ENCODE assay signal across 20 cellular contexts in genomic region chr14:75215520-75215919, GRCh38. TPM values are rescaled to one million over a fixed set of nuclear protein-coding genes. Genes with fewer than 3 reads are reported as not detected.
A peak's percentile ranks its signal among the peaks of the same experiment; 100 is the strongest.
DNase-seq lines count a peak whose midpoint lies in the region; ATAC-seq, FAIRE-seq and TF ChIP-seq lines count a peak whose summit lies in the region.
"Had no signal": no experiment of that assay in that cellular context is flagged by ENCODE, and none has a peak within 500 bp of the region (broad histone marks: within the 10 kb centered on the region; RNA-seq: fewer than 3 reads in every experiment).

No MANE protein-coding gene starts in this region.

- no peak for TF ChIP-seq CTCF in K562 (IDR thresholded peaks at IDR 0.05 in 2 of 3, conservative IDR thresholded peaks at IDR 0.05 in 1 of 3; ENCODE audit: insufficient read depth in 2 of 3, low read depth in 1 of 3, low read length in 3 of 3)
- TF ChIP-seq CTCF in progenitor cell of endocrine pancreas (IDR thresholded peaks at IDR 0.05; ENCODE audit: unreplicated experiment) = no peak
- TF ChIP-seq CTCF in PC-9 (conservative IDR thresholded peaks at IDR 0.05) = no peak

- H3F3A ChIP-seq in PC-9 (ENCODE audit: insufficient read depth, low read depth) = peaks cover 4% of the 10 kb centered on the region; the same call in 1 of the 2 replicates

- H3K36me3 ChIP-seq in BLaER1 (no peaks in the 10 kb centered on the region), K562 (ENCODE audit: control insufficient read depth, insufficient read depth, low read length) (no peaks in the 10 kb centered on the region), PC-9 (ENCODE audit: low read depth) (no peaks in the 10 kb centered on the region), mesendoderm (ENCODE audit: control insufficient read depth, insufficient read depth, low read length) (no peaks in the 10 kb centered on the region)
- H3K36me3 ChIP-seq in CD8-positive, alpha-beta memory T cell (ENCODE audit: insufficient read depth, low read length) = no peaks in the 10 kb centered on the region
- H3K36me3 ChIP-seq: MG63, SJCRH30 had no signal

- peak overlapping the region in 5 of 8 donors; percentile 24 to 90 (median 74) for H3K27ac Mint-ChIP-seq in CD8-positive, alpha-beta memory T cell
- peak overlapping the region in 8 of 10 donors; percentile 5 to 71 (median 42) for H3K27ac Mint-ChIP-seq in naive thymus-derived CD8-positive, alpha-beta T cell
- H3K27ac Mint-ChIP-seq in progenitor cell of endocrine pancreas = no peak overlapping the region
- H3K27ac Mint-ChIP-seq: H9 had no signal

- H3K79me2 ChIP-seq in K562 (ENCODE audit: control insufficient read depth, insufficient read depth, low read length) (no peaks in the 10 kb centered on the region), PC-9 (ENCODE audit: low read depth) (no peaks in the 10 kb centered on the region), mesendoderm (ENCODE audit: control insufficient read depth, insufficient read depth, low read length) (no peaks in the 10 kb centered on the region)

- TF ChIP-seq RAD21 in K562 (CRISPR knock-in tag; conservative IDR thresholded peaks at IDR 0.05 in 1 of 2, IDR thresholded peaks at IDR 0.05 in 1 of 2) = no peak

- H3K27me3 Mint-ChIP-seq in CD8-positive, alpha-beta memory T cell = no peaks in the 10 kb centered on the region
- peaks cover 0 to 1% (median 0%) of the 10 kb centered on the region in 5 donors for H3K27me3 Mint-ChIP-seq in naive thymus-derived CD8-positive, alpha-beta T cell
- peaks cover 21% of the 10 kb centered on the region for H3K27me3 Mint-ChIP-seq in progenitor cell of endocrine pancreas

- H3K9ac ChIP-seq in BLaER1 (no peak overlapping the region), K562 (ENCODE audit: insufficient read depth in 1 of 2, low read depth in 2 of 2, low read length in 2 of 2) (no peak overlapping the region), mesendoderm (ENCODE audit: low read length) (no peak overlapping the region)

- H2AFZ ChIP-seq in K562 (ENCODE audit: low read depth, low read length) (0 out of 2 replicates have a peak overlapping the region, but pooled peaks have one; percentile 51), PC-9 (no peak overlapping the region)

- no peak for TF ChIP-seq EP300 in K562 (IDR thresholded peaks at IDR 0.05; ENCODE audit: low read length)

- H3K9me3 Mint-ChIP-seq in CD8-positive, alpha-beta memory T cell = no peaks in the 10 kb centered on the region
- no peaks in the 10 kb centered on the region for H3K9me3 Mint-ChIP-seq in naive thymus-derived CD8-positive, alpha-beta T cell
- H3K9me3 Mint-ChIP-seq in progenitor cell of endocrine pancreas (ENCODE audit: low read depth) = no peaks in the 10 kb centered on the region
- H3K9me3 Mint-ChIP-seq: H9 had no signal

- no peak overlapping the region for H3K4ac ChIP-seq in mesendoderm (ENCODE audit: low read depth, low read length)

- peaks cover 39% of the 10 kb centered on the region for H3K4me1 ChIP-seq in BLaER1
- H3K4me1 ChIP-seq in CD8-positive, alpha-beta memory T cell (ENCODE audit: insufficient read depth, low read length) = peaks cover 23% of the 10 kb centered on the region
- no peaks in the 10 kb centered on the region for H3K4me1 ChIP-seq in K562 (replicated peaks in 1 of 2; ENCODE audit: control insufficient read depth in 2 of 2, insufficient read depth in 2 of 2, low read length in 2 of 2)
- H3K4me1 ChIP-seq in PC-9 (replicated peaks; ENCODE audit: insufficient read depth) = no peaks in the 10 kb centered on the region
- no peaks in the 10 kb centered on the region for H3K4me1 ChIP-seq in mesendoderm (ENCODE audit: control insufficient read depth, low read depth, low read length)

- H3K4me1 Mint-ChIP-seq in CD8-positive, alpha-beta memory T cell = peaks cover 26 to 28% (median 26%) of the 10 kb centered on the region in 3 donors
- H3K4me1 Mint-ChIP-seq in naive thymus-derived CD8-positive, alpha-beta T cell = peaks cover 11 to 36% (median 28%) of the 10 kb centered on the region in 4 donors
- H3K4me1 Mint-ChIP-seq in progenitor cell of endocrine pancreas (ENCODE audit: low read depth) = peaks cover 1% of the 10 kb centered on the region

- no peaks in the 10 kb centered on the region for H3K9me1 ChIP-seq in K562 (ENCODE audit: control insufficient read depth, insufficient read depth, low read length)

- intact Hi-C loops in K562 (cut with micrococcal nuclease) = no loop called here
- intact Hi-C loops in PC-9 (cut with micrococcal nuclease; ENCODE audit: unreplicated experiment) = no loop called here

- peaks cover 0 to 2% (median 0%) of the 10 kb centered on the region in 3 donors for H3K36me3 Mint-ChIP-seq in CD8-positive, alpha-beta memory T cell
- no peaks in the 10 kb centered on the region for H3K36me3 Mint-ChIP-seq in naive thymus-derived CD8-positive, alpha-beta T cell
- no peaks in the 10 kb centered on the region for H3K36me3 Mint-ChIP-seq in progenitor cell of endocrine pancreas (ENCODE audit: insufficient read depth)

- 57% methylated on average over 4 of the region's 6 CpGs for WGBS in K562 (ENCODE audit: insufficient coverage, low coverage, missing lambda C conversion rate)
- no CpG with 5 or more reads among the region's 6 CpGs for WGBS in mesendoderm (ENCODE audit: extremely low coverage, insufficient coverage, low lambda C conversion rate)

- H3K9me3 ChIP-seq in BLaER1 (no peaks in the 10 kb centered on the region), K562 (replicated peaks; ENCODE audit: control insufficient read depth, insufficient read depth, low read depth, low read length) (no peaks in the 10 kb centered on the region), PC-9 (ENCODE audit: insufficient read depth, low read depth) (no peaks in the 10 kb centered on the region)
- H3K9me3 ChIP-seq in CD8-positive, alpha-beta memory T cell (ENCODE audit: low read length) = no peaks in the 10 kb centered on the region
- H3K9me3 ChIP-seq: MG63, SJCRH30 had no signal

- no peak overlapping the region for H2BK5ac ChIP-seq in mesendoderm (ENCODE audit: low read length)

- no peak for FAIRE-seq in K562 (lab: Jason Lieb, UNC)
- FAIRE-seq: G401.6 had no signal

- H3K4me3 ChIP-seq in BLaER1 (no peak overlapping the region), K562 (no peak overlapping the region), PC-9 (no peak overlapping the region), mesendoderm (ENCODE audit: low read length) (no peak overlapping the region)
- H3K4me3 ChIP-seq in CD8-positive, alpha-beta memory T cell (ENCODE audit: low read length) = no peak overlapping the region
- H3K4me3 ChIP-seq: MG63, SJCRH30 had no signal

- TF ChIP-seq POLR2A in K562 (conservative IDR thresholded peaks at IDR 0.05) = no peak

- H3K79me1 ChIP-seq in mesendoderm (ENCODE audit: low read length) = no peaks in the 10 kb centered on the region

- no peaks in the 10 kb centered on the region for H3K9me2 ChIP-seq in PC-9 (ENCODE audit: insufficient read depth)

- no peak overlapping the region for H2AK5ac ChIP-seq in mesendoderm (ENCODE audit: low read length)

- peak overlapping the region in 6 of 7 donors; percentile 12 to 77 (median 70) for H3K4me3 Mint-ChIP-seq in CD8-positive, alpha-beta memory T cell
- H3K4me3 Mint-ChIP-seq in naive thymus-derived CD8-positive, alpha-beta T cell = peak overlapping the region in 8 of 10 donors; percentile 30 to 82 (median 62)
- H3K4me3 Mint-ChIP-seq in progenitor cell of endocrine pancreas (ENCODE audit: low read depth) = no peak overlapping the region
- H3K4me3 Mint-ChIP-seq: H9 had no signal

- H3K27me3 ChIP-seq in BLaER1 (no peaks in the 10 kb centered on the region), K562 (ENCODE audit: control insufficient read depth in 2 of 2, insufficient read depth in 2 of 2, low read length in 2 of 2) (no peaks in the 10 kb centered on the region), PC-9 (ENCODE audit: insufficient read depth, low read depth) (no peaks in the 10 kb centered on the region), mesendoderm (ENCODE audit: insufficient read depth, low read length, poor library complexity) (no peaks in the 10 kb centered on the region)
- H3K27me3 ChIP-seq in CD8-positive, alpha-beta memory T cell (ENCODE audit: insufficient read depth, low read length, poor library complexity, severe bottlenecking) = no peaks in the 10 kb centered on the region
- H3K27me3 ChIP-seq: MG63, SJCRH30 had no signal

- ATAC-seq in K562 = no peak
- ATAC-seq in naive thymus-derived CD8-positive, alpha-beta T cell = peak in 1 of 2 donors; percentile 49
- ATAC-seq: Panc1 had no signal

- no peak overlapping the region for H2BK120ac ChIP-seq in mesendoderm (ENCODE audit: low read depth, low read length)

- no peak overlapping the region for H3K56ac ChIP-seq in mesendoderm (ENCODE audit: low read length)

- H3K4me2 ChIP-seq in BLaER1 = peak overlapping the region; percentile 16; the same call in 1 of the 2 replicates
- H3K4me2 ChIP-seq in K562 (ENCODE audit: insufficient read depth, low read length) = no peak overlapping the region
- H3K4me2 ChIP-seq in PC-9 = no peak overlapping the region
- no peak overlapping the region for H3K4me2 ChIP-seq in mesendoderm (ENCODE audit: low read length)

- POLR2A ChIA-PET in CD8-positive, alpha-beta memory T cell (lab: Charles Lee) = no interaction called here
- POLR2A ChIA-PET in K562 (lab: Yijun Ruan, JAX) = no interaction called here
- POLR2A ChIA-PET in naive thymus-derived CD8-positive, alpha-beta T cell (lab: Charles Lee) = interaction anchor here (0.5 kb wide), 1 partner anchor 21 kb away, joined by 4 read pairs; no protein-coding TSS in a partner anchor
- POLR2A ChIA-PET in PC-9 (lab: Charles Lee; ENCODE audit: unreplicated experiment) = interaction anchor here (0.6 kb wide), 1 partner anchor 24 kb away, joined by 7 read pairs; no protein-coding TSS in a partner anchor

- no peak overlapping the region for H3K27ac ChIP-seq in BLaER1
- no peak overlapping the region for H3K27ac ChIP-seq in CD8-positive, alpha-beta memory T cell (ENCODE audit: low read depth, low read length)
- H3K27ac ChIP-seq in K562 (ENCODE audit: extremely low read depth, low read depth, low read length) = no peak overlapping the region
- no peak overlapping the region for H3K27ac ChIP-seq in PC-9
- H3K27ac ChIP-seq in mesendoderm (ENCODE audit: low read depth, low read length) = no peak overlapping the region
- H3K27ac ChIP-seq: C4-2B, SJCRH30 had no signal

- no peak overlapping the region for H4K5ac ChIP-seq in mesendoderm (ENCODE audit: low read length)

- CTCF ChIA-PET in CD8-positive, alpha-beta memory T cell (lab: Charles Lee) = interaction anchor here (1.2 kb wide), 2 partner anchors 9 to 10 kb away, joined by 3 to 4 read pairs; no protein-coding TSS in a partner anchor
- CTCF ChIA-PET in K562 (lab: Yijun Ruan, JAX; ENCODE audit: low intra/inter-chr PET ratio) = interaction anchor here (0.7 kb wide), 1 partner anchor 51 kb away, joined by 3 read pairs; no protein-coding TSS in a partner anchor
- CTCF ChIA-PET in PC-9 (lab: Charles Lee) = interaction anchor here (0.5 kb wide), 1 partner anchor 12 kb away, joined by 11 read pairs; no protein-coding TSS in a partner anchor

- H3K18ac ChIP-seq in mesendoderm (ENCODE audit: low read length) = no peak overlapping the region

- no peak overlapping the region for H2BK15ac ChIP-seq in mesendoderm (replicated peaks; ENCODE audit: low read depth)

- in situ Hi-C loops in K562 (cut with MboI) = no loop called here

- H4K20me1 ChIP-seq in BLaER1 (no peaks in the 10 kb centered on the region), K562 (replicated peaks; ENCODE audit: control insufficient read depth, insufficient read depth, low read length) (no peaks in the 10 kb centered on the region), PC-9 (ENCODE audit: insufficient read depth) (no peaks in the 10 kb centered on the region)

- no TSS peak for BruUV-seq in K562 (replicated peaks; lab: Mats Ljungman, UMichigan)
- no TSS peak for BruUV-seq in PC-9 (replicated peaks; lab: Mats Ljungman, UMichigan)

- H4K8ac ChIP-seq in mesendoderm (ENCODE audit: low read depth, low read length) = no peak overlapping the region

- no peak overlapping the region for H3K23ac ChIP-seq in mesendoderm (ENCODE audit: low read length)

- DNase-seq in CD8-positive, alpha-beta memory T cell = no peak
- DNase-seq in K562 (ENCODE audit: extremely low read depth in 1 of 4, low spot score in 3 of 4) (no peak), progenitor cell of endocrine pancreas (ENCODE audit: low spot score, unreplicated experiment) (no peak), PC-9 (no peak), mesendoderm (no peak)
- no peak for DNase-seq in naive thymus-derived CD8-positive, alpha-beta T cell
- DNase-seq: DMS 273 treated with DMSO at 0.1 percent for 48 hours, H9, IMR-90, Karpas-422, MG63, NCI-H1048, NCI-H1436, NCI-H1930, NCI-H526, SJCRH30 had no signal

RNA-seq across cellular contexts. Expression of gene TMED10, which starts 39.1 kb away (rescaled TPM):
- total RNA-seq in CD8-positive, alpha-beta memory T cell = 100 to 1,000 TPM; 178 TPM
- polyA plus RNA-seq in CD8-positive, alpha-beta memory T cell = 321 TPM
- total RNA-seq in K562 (2011; cell fraction: chromatin; rRNA removed; ENCODE audit: low replicate concordance) = 104 and 130 TPM in 2 replicates
- 186 and 192 TPM in 2 replicates for total RNA-seq in K562 (2011; cell fraction: nucleolus; rRNA removed)
- total RNA-seq in K562 (2011; cell fraction: nucleoplasm; rRNA removed) = 198 and 249 TPM in 2 replicates
- total RNA-seq in K562 (2014; rRNA removed) (46.9 and 62.2 TPM in 2 replicates), K562 (2014; rRNA removed; fragmentation: Illumina TruSeq; extraction: Trizol) (87.9 and 95.0 TPM in 2 replicates), K562 (2015; rRNA removed; fragmentation: Illumina TruSeq; extraction: Trizol) (101 and 105 TPM in 2 replicates), K562 (2021) (124 and 126 TPM in 2 replicates), progenitor cell of endocrine pancreas (282 and 288 TPM in 2 replicates), PC-9 (2021) (709 and 770 TPM in 2 replicates)
- polyA plus RNA-seq in K562 (2011; rRNA removed) (169 and 170 TPM in 2 replicates), K562 (2014; fragmentation: Illumina TruSeq; extraction: Trizol) (154 and 185 TPM in 2 replicates), K562 (2014; fragmentation: Nextera tagmentation; extraction: Ambion mirVana) (100 to 1,000 TPM; 206 to 233 TPM), K562 (2014; rRNA removed) (84.7 and 134 TPM in 2 replicates)
- polyA plus RNA-seq in K562 (2011; cell fraction: cytosol; rRNA removed) = 135 and 158 TPM in 2 replicates
- polyA plus RNA-seq in K562 (2011; cell fraction: nucleus; rRNA removed) = 48.7 and 51.6 TPM in 2 replicates
- 81.0 and 147 TPM in 2 replicates for polyA plus RNA-seq in K562 (2012)
- polyA minus RNA-seq in K562 (2011; rRNA and poly(A)+ RNA removed) = 234 and 258 TPM in 2 replicates
- polyA minus RNA-seq in K562 (2011; cell fraction: cytosol; rRNA and poly(A)+ RNA removed) = 112 and 142 TPM in 2 replicates
- 30.7 and 39.5 TPM in 2 replicates for polyA minus RNA-seq in K562 (2011; cell fraction: nucleus; rRNA and poly(A)+ RNA removed)
- total RNA-seq in naive thymus-derived CD8-positive, alpha-beta T cell = 100 to 1,000 TPM; 130 to 132 TPM
- polyA plus RNA-seq in naive thymus-derived CD8-positive, alpha-beta T cell = 100 to 1,000 TPM; 219 to 318 (median 272) TPM
- polyA plus RNA-seq in mesendoderm (2013, experiment 1 of 2) = 212 TPM
- polyA plus RNA-seq in mesendoderm (2013, experiment 2 of 2) = 214 TPM

Comparison
In these comparisons a context has a peak if more than half of its experiments do, and no peak if none do; other contexts are left out.
1. POLR2A ChIA-PET loops: an anchor here in naive thymus-derived CD8-positive, alpha-beta T cell (0.5 kb wide) and PC-9 (0.6 kb wide); none called in CD8-positive, alpha-beta memory T cell and K562.